Comparison of ENCODE assay signal across 25 cellular contexts in the genomic region with DNA sequence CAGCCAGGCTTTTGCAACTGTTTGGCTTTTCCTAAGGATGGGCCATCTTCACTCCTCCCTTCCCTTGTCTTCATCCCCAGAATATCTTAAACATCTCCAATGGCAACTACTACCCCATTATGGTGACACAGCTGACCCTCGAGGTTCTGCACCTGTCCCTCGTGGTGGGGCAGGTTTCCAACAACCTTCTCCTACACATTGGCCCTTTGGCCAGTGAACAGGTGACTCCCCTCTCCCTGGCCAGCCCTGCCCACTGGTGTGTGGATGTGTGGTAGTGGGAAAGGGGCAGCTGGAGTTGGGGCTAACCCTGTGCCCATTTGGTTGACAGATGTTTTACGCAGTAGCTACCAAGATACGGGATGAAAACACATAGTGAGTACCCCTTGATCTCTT. TPM values are rescaled to one million over a fixed set of nuclear protein-coding genes. Genes with fewer than 3 reads are reported as not detected.
DNase-seq lines count a peak whose midpoint lies in the region; ATAC-seq, FAIRE-seq and TF ChIP-seq lines count a peak whose summit lies in the region.
"Had no signal": no experiment of that assay in that cellular context is flagged by ENCODE, and none has a peak within 500 bp of the region (broad histone marks: within the 10 kb centered on the region; RNA-seq: fewer than 3 reads in every experiment).

No MANE protein-coding gene starts in this region.

- H2AFZ ChIP-seq in Karpas-422 (ENCODE audit: low read length): no peak overlapping the region

- intact Hi-C loops in kidney (cut with DNase I): no loop called here
- intact Hi-C loops in sigmoid colon (cut with DNase I): no loop called here
- intact Hi-C loops in testis (cut with DNase I; ENCODE audit: low total_unique reads): no loop called here

- peak; percentile 16 for DNase-seq in Karpas-422
- DNase-seq in kidney: no peak
- DNase-seq in sigmoid colon: peak; percentile 50
- no peak for DNase-seq in testis
- DNase-seq in activated naive CD4-positive, alpha-beta T cell treated with anti-CD3 and anti-CD28 coated beads, Interleukin-2, amount 10 ng/mL, durations not matched to agents 7 days and 5 days: no peak
- DNase-seq: CD4-positive, CD25-positive, alpha-beta regulatory T cell; DMS153; NCI-H1092 treated with DMSO at 0.1 percent for 48 hours; NCI-H1436; NCI-H187 treated with DMSO at 0.1 percent for 48 hours; NCI-H2171 treated with DMSO at 0.1 percent for 48 hours; NCI-H345; NCI-H510A treated with DMSO at 0.1 percent for 48 hours; NCI-H748 treated with DMSO at 0.1 percent for 48 hours; NK-92 treated with Interleukin-12 subunit alpha and Interleukin-12 subunit beta, amount 100 ng/mL, for 24 hours; PC-3 had no signal

- no peak for TF ChIP-seq CTCF in kidney (IDR thresholded peaks at IDR 0.05; ENCODE audit: borderline replicate concordance, extremely low read depth, insufficient read depth)
- TF ChIP-seq CTCF in sigmoid colon (IDR thresholded peaks at IDR 0.05): no peak
- no peak for TF ChIP-seq CTCF in testis (IDR thresholded peaks at IDR 0.05)

- H3K4me1 ChIP-seq in Karpas-422 (ENCODE audit: low read length) (peaks cover 13% of the 10 kb centered on the region), kidney (ENCODE audit: control insufficient read depth in 1 of 2, insufficient read depth in 1 of 2, low read depth in 1 of 2, low read length in 2 of 2) (peaks cover 20 to 42% of the 10 kb centered on the region in 2 donors), sigmoid colon (peaks cover 0 to 17% (median 13%) of the 10 kb centered on the region in 4 donors), testis (peaks cover 17% of the 10 kb centered on the region)

- no peaks in the 10 kb centered on the region for H3K9me3 Mint-ChIP-seq in activated T-helper 17 cell treated with anti-CD3 and anti-CD28 coated beads, Interleukin-2, amount 50 U/mL, for 72 hours
- H3K9me3 Mint-ChIP-seq in activated naive CD4-positive, alpha-beta T cell treated with anti-CD3 and anti-CD28 coated beads, Interleukin-2, amount 10 ng/mL, durations not matched to agents 7 days and 5 days: no peaks in the 10 kb centered on the region
- H3K9me3 Mint-ChIP-seq: CD4-positive, CD25-positive, alpha-beta regulatory T cell had no signal

- no peak for FAIRE-seq in kidney (lab: Jason Lieb, UNC)

- no peaks in the 10 kb centered on the region for H4K20me1 ChIP-seq in Karpas-422 (ENCODE audit: insufficient read depth, low read depth, low read length)

- H3K9ac ChIP-seq in Karpas-422 (ENCODE audit: low read length) (no peak overlapping the region), kidney (ENCODE audit: low read length in 2 of 2) (no peak overlapping the region)
- H3K9ac ChIP-seq: BLaER1 had no signal

- no peaks in the 10 kb centered on the region for H3K9me2 ChIP-seq in Karpas-422 (replicated peaks; ENCODE audit: insufficient read depth, low read length)

- TF ChIP-seq POLR2A in sigmoid colon (IDR thresholded peaks at IDR 0.05): no peak
- TF ChIP-seq POLR2A in testis (IDR thresholded peaks at IDR 0.05): no peak

- H3K27me3 Mint-ChIP-seq in activated T-helper 17 cell treated with anti-CD3 and anti-CD28 coated beads, Interleukin-2, amount 50 U/mL, for 72 hours: no peaks in the 10 kb centered on the region
- H3K27me3 Mint-ChIP-seq in activated naive CD4-positive, alpha-beta T cell treated with anti-CD3 and anti-CD28 coated beads, Interleukin-2, amount 10 ng/mL, durations not matched to agents 7 days and 5 days: no peaks in the 10 kb centered on the region
- H3K27me3 Mint-ChIP-seq: CD4-positive, CD25-positive, alpha-beta regulatory T cell had no signal

- ATAC-seq in activated T-helper 17 cell treated with anti-CD3 and anti-CD28 coated beads, Interleukin-2, amount 50 U/mL, for 72 hours (replicated peaks): no peak
- ATAC-seq in HG03280 (IDR thresholded peaks at IDR 0.05; ENCODE audit: unreplicated experiment) (no peak), GM19035 (IDR thresholded peaks at IDR 0.05; ENCODE audit: unreplicated experiment) (no peak)
- ATAC-seq: HCT116, PC-3 had no signal

- no peak for TF ChIP-seq EP300 in sigmoid colon (IDR thresholded peaks at IDR 0.05)

- WGBS in sigmoid colon, 2 donors: 84 to 90% methylated on average over 4 of the region's 4 CpGs
- WGBS in testis, 2 donors: 69 to 86% methylated on average over 4 of the region's 4 CpGs

- H3K79me2 ChIP-seq in Karpas-422 (ENCODE audit: low read length): peaks cover 8% of the 10 kb centered on the region

- H3K4me2 ChIP-seq in Karpas-422 (ENCODE audit: low read depth, low read length, poor library complexity, severe bottlenecking): no peak overlapping the region
- H3K4me2 ChIP-seq: BLaER1 had no signal

- H3K27ac Mint-ChIP-seq in activated T-helper 17 cell treated with anti-CD3 and anti-CD28 coated beads, Interleukin-2, amount 50 U/mL, for 72 hours: peak overlapping the region; percentile 9
- H3K27ac Mint-ChIP-seq in activated naive CD4-positive, alpha-beta T cell treated with anti-CD3 and anti-CD28 coated beads, Interleukin-2, amount 10 ng/mL, durations not matched to agents 7 days and 5 days: no peak overlapping the region

- H3K27ac ChIP-seq in Karpas-422 (ENCODE audit: low read length) (no peak overlapping the region), kidney (ENCODE audit: low read depth in 2 of 2, low read length in 2 of 2) (peak overlapping the region; percentile 1 to 44), sigmoid colon (no peak overlapping the region), testis (no peak overlapping the region)
- H3K27ac ChIP-seq: BLaER1, HL-60 had no signal

- no peaks in the 10 kb centered on the region for H3K36me3 ChIP-seq in Karpas-422 (ENCODE audit: insufficient read depth, low read length)
- H3K36me3 ChIP-seq in kidney (ENCODE audit: control insufficient read depth in 1 of 2, insufficient read depth in 2 of 2, low read length in 2 of 2): peaks cover 9 to 24% of the 10 kb centered on the region in 2 donors
- peaks cover 0 to 24% (median 10%) of the 10 kb centered on the region in 4 donors for H3K36me3 ChIP-seq in sigmoid colon
- H3K36me3 ChIP-seq in testis (ENCODE audit: low read depth, missing control alignments): no peaks in the 10 kb centered on the region

- no peaks in the 10 kb centered on the region for H3K27me3 ChIP-seq in Karpas-422 (ENCODE audit: low read length)
- H3K27me3 ChIP-seq in sigmoid colon: no peaks in the 10 kb centered on the region
- H3K27me3 ChIP-seq in testis: no peaks in the 10 kb centered on the region
- H3K27me3 ChIP-seq: BLaER1 had no signal

- peaks cover 18% of the 10 kb centered on the region for H3K4me1 Mint-ChIP-seq in activated T-helper 17 cell treated with anti-CD3 and anti-CD28 coated beads, Interleukin-2, amount 50 U/mL, for 72 hours
- peaks cover 45% of the 10 kb centered on the region for H3K4me1 Mint-ChIP-seq in activated naive CD4-positive, alpha-beta T cell treated with anti-CD3 and anti-CD28 coated beads, Interleukin-2, amount 10 ng/mL, durations not matched to agents 7 days and 5 days

- H3K36me3 Mint-ChIP-seq in activated T-helper 17 cell treated with anti-CD3 and anti-CD28 coated beads, Interleukin-2, amount 50 U/mL, for 72 hours (ENCODE audit: low read depth): peaks cover 68% of the 10 kb centered on the region
- peaks cover 23% of the 10 kb centered on the region for H3K36me3 Mint-ChIP-seq in activated naive CD4-positive, alpha-beta T cell treated with anti-CD3 and anti-CD28 coated beads, Interleukin-2, amount 10 ng/mL, durations not matched to agents 7 days and 5 days

- no peaks in the 10 kb centered on the region for H3K9me3 ChIP-seq in Karpas-422 (ENCODE audit: low read length)
- H3K9me3 ChIP-seq in kidney (ENCODE audit: control insufficient read depth in 1 of 2, low read length in 2 of 2): no peaks in the 10 kb centered on the region
- no peaks in the 10 kb centered on the region for H3K9me3 ChIP-seq in sigmoid colon
- H3K9me3 ChIP-seq in testis: no peaks in the 10 kb centered on the region
- H3K9me3 ChIP-seq: BLaER1 had no signal

- H3K4me3 ChIP-seq in Karpas-422 (ENCODE audit: low read length) (no peak overlapping the region), kidney (ENCODE audit: low read length in 2 of 2) (no peak overlapping the region), sigmoid colon (no peak overlapping the region), testis (no peak overlapping the region)
- H3K4me3 ChIP-seq: BLaER1 had no signal

- CTCF ChIA-PET in activated naive CD4-positive, alpha-beta T cell treated with anti-CD3 and anti-CD28 coated beads, Interleukin-2, amount 10 ng/mL, durations not matched to agents 7 days and 5 days (lab: Charles Lee): no interaction called here

- H3K4me3 Mint-ChIP-seq in activated T-helper 17 cell treated with anti-CD3 and anti-CD28 coated beads, Interleukin-2, amount 50 U/mL, for 72 hours: no peak overlapping the region
- no peak overlapping the region for H3K4me3 Mint-ChIP-seq in activated naive CD4-positive, alpha-beta T cell treated with anti-CD3 and anti-CD28 coated beads, Interleukin-2, amount 10 ng/mL, durations not matched to agents 7 days and 5 days

RNA-seq across cellular contexts. Expression of a gene that starts 4.7 kb away (rescaled TPM):
- 9.0 and 14.5 TPM in 2 replicates for total RNA-seq in Karpas-422 (2014; rRNA removed; shearing (Covaris generic); ENCODE audit: low replicate concordance)
- total RNA-seq in activated T-helper 17 cell treated with anti-CD3 and anti-CD28 coated beads, Interleukin-2, amount 50 U/mL, for 72 hours: 10 to 100 TPM in 1 of 2 donors, 1 to 10 TPM in 1; 9.5 to 28.4 TPM
- total RNA-seq in kidney (18.1 TPM), sigmoid colon (1 to 10 TPM; 3.0 to 7.2 (median 4.7) TPM), testis (1 to 10 TPM; 8.4 to 8.7 TPM)
- polyA plus RNA-seq in kidney (ENCODE audit: insufficient read depth, low read depth, low replicate concordance) (15.7 TPM), sigmoid colon (1 to 10 TPM; 2.4 to 9.4 (median 3.5) TPM), testis (ENCODE audit: insufficient read depth, low read depth, low replicate concordance) (11.8 TPM)
- total RNA-seq: PC-3 had no signal

RNA-seq across cellular contexts. Expression of a gene that starts 12.1 kb away (rescaled TPM):
- total RNA-seq in Karpas-422 (2014; rRNA removed; shearing (Covaris generic); ENCODE audit: low replicate concordance): not detected in 2 replicates
- 1 to 10 TPM in 1 of 2 donors, not detected in 1; 1.1 TPM for total RNA-seq in activated T-helper 17 cell treated with anti-CD3 and anti-CD28 coated beads, Interleukin-2, amount 50 U/mL, for 72 hours
- total RNA-seq in kidney (not detected), sigmoid colon (not detected), testis (100 to 1,000 TPM in 1 of 2 donors, 10 to 100 TPM in 1; 22.6 to 147 TPM)
- polyA plus RNA-seq in kidney (ENCODE audit: insufficient read depth, low read depth, low replicate concordance) (not detected), sigmoid colon (under 1 TPM in 1 of 3 donors, not detected in 2; 0.12 TPM), testis (ENCODE audit: insufficient read depth, low read depth, low replicate concordance) (91.1 TPM)
- total RNA-seq: A172; CD4-positive, CD25-positive, alpha-beta regulatory T cell; H4; M059J; PC-3 had no signal
- polyA plus RNA-seq: CD4-positive, CD25-positive, alpha-beta regulatory T cell had no signal

RNA-seq across cellular contexts. Expression of a gene that starts 17.4 kb away (rescaled TPM):
- total RNA-seq in Karpas-422 (2014; rRNA removed; shearing (Covaris generic); ENCODE audit: low replicate concordance): not detected in 2 replicates
- total RNA-seq in activated T-helper 17 cell treated with anti-CD3 and anti-CD28 coated beads, Interleukin-2, amount 50 U/mL, for 72 hours: 1,000 to 10,000 TPM; 5,691 to 6,034 TPM
- total RNA-seq in kidney (9,871 TPM), sigmoid colon (not detected), testis (not detected)
- polyA plus RNA-seq in kidney (ENCODE audit: insufficient read depth, low read depth, low replicate concordance) (not detected), sigmoid colon (not detected), testis (ENCODE audit: insufficient read depth, low read depth, low replicate concordance) (not detected)
- total RNA-seq: A172, H4, M059J, PC-3 had no signal
- polyA plus RNA-seq: CD4-positive, CD25-positive, alpha-beta regulatory T cell had no signal

RNA-seq across cellular contexts. Expression of a gene that starts 45.4 kb away (rescaled TPM):
- 49.4 and 49.5 TPM in 2 replicates for total RNA-seq in Karpas-422 (2014; rRNA removed; shearing (Covaris generic); ENCODE audit: low replicate concordance)
- total RNA-seq in activated T-helper 17 cell treated with anti-CD3 and anti-CD28 coated beads, Interleukin-2, amount 50 U/mL, for 72 hours: 10 to 100 TPM; 47.2 to 83.1 TPM
- 88.9 TPM for total RNA-seq in kidney
- polyA plus RNA-seq in kidney (ENCODE audit: insufficient read depth, low read depth, low replicate concordance): 50.4 TPM
- 10 to 100 TPM; 77.5 to 98.1 (median 81.5) TPM for total RNA-seq in sigmoid colon
- polyA plus RNA-seq in sigmoid colon: 10 to 100 TPM; 50.9 to 93.4 (median 74.5) TPM
- 100 to 1,000 TPM; 146 to 244 TPM for total RNA-seq in testis
- polyA plus RNA-seq in testis (ENCODE audit: insufficient read depth, low read depth, low replicate concordance): 302 TPM

Comparison
In these comparisons a context has a peak if more than half of its experiments do, and no peak if none do; other contexts are left out.
1. DNase-seq: peak in Karpas-422 (single experiment) and sigmoid colon (single experiment); none in kidney (single experiment), testis (single experiment) and activated naive CD4-positive, alpha-beta T cell treated with anti-CD3 and anti-CD28 coated beads, Interleukin-2, amount 10 ng/mL, durations not matched to agents 7 days and 5 days (single experiment).
2. H3K27ac ChIP-seq: peak in kidney (2 of 2); none in Karpas-422 (single experiment), sigmoid colon (0 of 4) and testis (0 of 2).
3. RNA of a gene that starts 12.1 kb away (total RNA-seq): 22.6 to 147 TPM in testis; 1.1 TPM in activated T-helper 17 cell treated with anti-CD3 and anti-CD28 coated beads, Interleukin-2, amount 50 U/mL, for 72 hours, not detected in kidney (single experiment), not detected in Karpas-422 and not detected in sigmoid colon; every median in the first group is over 10 times any median in the second.
4. RNA of a gene that starts 17.4 kb away (total RNA-seq): 9,871 TPM in kidney (single experiment) and 5,691 to 6,034 TPM in activated T-helper 17 cell treated with anti-CD3 and anti-CD28 coated beads, Interleukin-2, amount 50 U/mL, for 72 hours; not detected in Karpas-422, not detected in sigmoid colon and not detected in testis; every median in the first group is over 1,000 times any median in the second.